ENCODE assay signal across 15 cellular contexts in the genomic region with DNA sequence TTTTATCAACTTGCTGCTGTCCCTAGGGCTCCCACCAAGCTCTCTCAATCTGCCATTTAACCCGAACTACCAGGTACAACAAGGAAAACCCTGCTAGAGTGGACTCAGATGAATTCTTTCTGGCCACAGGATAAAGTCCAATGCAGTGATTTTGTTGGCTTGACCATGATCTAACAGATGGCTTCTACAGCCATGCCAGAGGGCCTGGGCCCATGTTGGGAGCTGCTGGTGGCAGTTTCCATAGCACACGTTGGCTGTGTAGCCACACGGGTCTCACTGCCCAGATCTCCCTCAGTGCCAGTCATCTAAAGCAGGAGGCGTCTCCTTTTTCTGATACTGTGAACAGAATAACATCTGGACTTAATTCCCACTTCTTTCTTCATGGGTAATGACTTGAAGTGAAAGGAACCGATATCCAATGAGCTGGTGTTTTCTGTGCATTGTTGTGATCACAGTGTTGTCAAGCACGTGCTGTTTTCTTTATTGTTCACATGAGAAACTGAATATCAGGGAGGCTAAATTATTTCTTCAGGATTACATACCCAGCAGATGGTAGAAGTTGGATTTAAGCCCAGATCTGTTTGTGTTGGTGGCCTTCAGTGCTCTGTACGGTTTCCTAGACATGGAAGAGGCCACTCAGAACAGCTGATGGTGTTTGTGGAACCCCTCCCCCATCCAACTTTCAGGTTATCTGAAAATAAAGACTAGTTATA.
DNase-seq lines count a peak whose midpoint lies in the region; ATAC-seq and TF ChIP-seq lines count a peak whose summit lies in the region.
"Had no signal": no experiment of that assay in that cellular context is flagged by ENCODE, and none has a peak within 500 bp of the region (broad histone marks: within the 10 kb centered on the region; RNA-seq: fewer than 3 reads in every experiment).

No MANE protein-coding gene starts in this region.

- DNase-seq in Right ventricle myocardium superior (no peak), Right ventricle myocardium inferior (ENCODE audit: missing footprints) (no peak), NCI-H2196 treated with DMSO at 0.1 percent for 48 hours (lab: John Stamatoyannopoulos, UW; ENCODE audit: unreplicated experiment) (peak; percentile 19), cerebellum (ENCODE audit: low spot score) (peak; percentile 69), type B pancreatic cell (ENCODE audit: extremely low spot score, unreplicated experiment) (no peak), medulla oblongata (ENCODE audit: extremely low spot score) (no peak)
- no peak for DNase-seq in NK-92 treated with Interleukin-12 subunit alpha and Interleukin-12 subunit beta, amount 100 ng/mL, for 24 hours (lab: John Stamatoyannopoulos, UW)
- DNase-seq: body of pancreas; effector memory CD8-positive, alpha-beta T cell; spleen; T-helper 9 cell; tibial artery had no signal

- TF ChIP-seq CTCF in type B pancreatic cell (conservative IDR thresholded peaks at IDR 0.05): no peak

- intact Hi-C loops in Right ventricle myocardium superior (cut with DNase I) (no loop called here), Right ventricle myocardium inferior (cut with DNase I) (no loop called here)

- H3K27me3 Mint-ChIP-seq in type B pancreatic cell: no peaks in the 10 kb centered on the region
- H3K27me3 Mint-ChIP-seq: effector memory CD8-positive, alpha-beta T cell had no signal

- H3K9me3 Mint-ChIP-seq in type B pancreatic cell: no peaks in the 10 kb centered on the region
- H3K9me3 Mint-ChIP-seq: effector memory CD8-positive, alpha-beta T cell had no signal

- H3K4me1 Mint-ChIP-seq in type B pancreatic cell (ENCODE audit: unreplicated experiment): no peaks in the 10 kb centered on the region

- no peak overlapping the region for H3K4me3 Mint-ChIP-seq in type B pancreatic cell
- H3K4me3 Mint-ChIP-seq: effector memory CD8-positive, alpha-beta T cell had no signal

- peak overlapping the region; percentile 66 for H3K27ac Mint-ChIP-seq in type B pancreatic cell
- H3K27ac Mint-ChIP-seq: effector memory CD8-positive, alpha-beta T cell had no signal

- ATAC-seq in Right ventricle myocardium superior (ENCODE audit: poor library complexity) (peak; percentile 18), Right ventricle myocardium inferior (no peak), HG02981 (IDR thresholded peaks at IDR 0.05; ENCODE audit: unreplicated experiment) (no peak)
- ATAC-seq: body of pancreas; effector memory CD8-positive, alpha-beta T cell; K562; Panc1 had no signal

- H3K36me3 Mint-ChIP-seq in type B pancreatic cell: peaks cover 11% of the 10 kb centered on the region

Comparison
In these comparisons a context has a peak if more than half of its experiments do, and no peak if none do; other contexts are left out.
1. DNase-seq: peak in NCI-H2196 treated with DMSO at 0.1 percent for 48 hours (single experiment) and cerebellum (single experiment); none in Right ventricle myocardium superior (single experiment), Right ventricle myocardium inferior (single experiment), type B pancreatic cell (single experiment), medulla oblongata (single experiment) and NK-92 treated with Interleukin-12 subunit alpha and Interleukin-12 subunit beta, amount 100 ng/mL, for 24 hours (single experiment).